ENCODE assay signal across 2 cellular contexts in the genomic region with DNA sequence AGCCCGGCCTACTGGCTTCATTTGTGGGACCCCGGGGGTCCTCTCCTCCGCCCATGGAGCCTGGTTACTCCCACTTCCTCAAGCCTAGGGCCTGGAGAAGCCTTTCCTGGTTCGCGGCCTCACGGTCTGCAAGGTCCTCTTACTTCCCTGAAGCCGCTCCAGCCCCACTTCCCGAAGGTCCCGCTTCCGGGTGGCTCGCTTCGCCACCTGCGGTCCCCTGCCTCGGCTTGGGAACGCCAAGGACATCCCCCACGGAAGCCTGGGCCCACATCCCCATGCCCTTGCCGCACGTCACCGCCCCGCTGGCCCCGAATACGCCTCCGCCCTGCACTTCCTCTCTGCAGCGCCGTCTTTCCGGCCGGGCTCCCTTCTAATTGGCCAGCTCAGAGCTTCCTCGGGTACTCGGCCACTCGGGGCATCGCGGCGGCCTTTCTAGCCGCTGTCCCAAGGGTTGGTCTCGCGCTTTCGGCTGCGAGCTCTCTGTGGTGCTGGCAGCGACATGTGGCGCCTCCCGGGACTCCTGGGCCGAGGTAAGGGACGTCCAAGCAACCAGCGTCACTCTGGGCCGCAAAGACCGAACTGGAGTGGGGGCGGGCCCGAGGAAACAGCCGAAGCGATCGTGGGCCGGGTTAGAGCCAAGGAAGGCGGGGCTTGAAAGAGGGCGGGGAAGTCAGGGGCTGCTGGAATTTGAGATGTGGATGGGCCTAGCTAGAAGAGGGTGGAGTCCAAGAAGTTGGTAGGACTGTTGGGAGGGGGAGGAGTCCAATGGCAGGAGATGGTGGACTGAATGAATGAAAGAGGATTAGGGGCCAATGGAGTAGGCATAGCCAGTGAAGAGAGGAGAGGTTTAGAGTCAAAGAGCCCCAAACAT.
A peak's percentile ranks its signal among the peaks of the same experiment; 100 is the strongest.
TF ChIP-seq lines count a peak whose summit lies in the region.

A gene with protein sequence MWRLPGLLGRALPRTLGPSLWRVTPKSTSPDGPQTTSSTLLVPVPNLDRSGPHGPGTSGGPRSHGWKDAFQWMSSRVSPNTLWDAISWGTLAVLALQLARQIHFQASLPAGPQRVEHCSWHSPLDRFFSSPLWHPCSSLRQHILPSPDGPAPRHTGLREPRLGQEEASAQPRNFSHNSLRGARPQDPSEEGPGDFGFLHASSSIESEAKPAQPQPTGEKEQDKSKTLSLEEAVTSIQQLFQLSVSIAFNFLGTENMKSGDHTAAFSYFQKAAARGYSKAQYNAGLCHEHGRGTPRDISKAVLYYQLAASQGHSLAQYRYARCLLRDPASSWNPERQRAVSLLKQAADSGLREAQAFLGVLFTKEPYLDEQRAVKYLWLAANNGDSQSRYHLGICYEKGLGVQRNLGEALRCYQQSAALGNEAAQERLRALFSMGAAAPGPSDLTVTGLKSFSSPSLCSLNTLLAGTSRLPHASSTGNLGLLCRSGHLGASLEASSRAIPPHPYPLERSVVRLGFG (plus strand): TSS at position 429 of the 871 bp plus-strand sequence. CDS start 71 bp downstream, at position 500.

TF ChIP-seq in IMR-90, 13 proteins besides CTCF, POLR2A, EP300 and RAD21 (continued from another document):
- TF ChIP-seq, protein P1, sequence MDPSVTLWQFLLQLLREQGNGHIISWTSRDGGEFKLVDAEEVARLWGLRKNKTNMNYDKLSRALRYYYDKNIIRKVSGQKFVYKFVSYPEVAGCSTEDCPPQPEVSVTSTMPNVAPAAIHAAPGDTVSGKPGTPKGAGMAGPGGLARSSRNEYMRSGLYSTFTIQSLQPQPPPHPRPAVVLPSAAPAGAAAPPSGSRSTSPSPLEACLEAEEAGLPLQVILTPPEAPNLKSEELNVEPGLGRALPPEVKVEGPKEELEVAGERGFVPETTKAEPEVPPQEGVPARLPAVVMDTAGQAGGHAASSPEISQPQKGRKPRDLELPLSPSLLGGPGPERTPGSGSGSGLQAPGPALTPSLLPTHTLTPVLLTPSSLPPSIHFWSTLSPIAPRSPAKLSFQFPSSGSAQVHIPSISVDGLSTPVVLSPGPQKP (IDR thresholded peaks at IDR 0.05; ENCODE audit: borderline replicate concordance, low read depth, low read length): no peak
- no peak for TF ChIP-seq RCOR1 (IDR thresholded peaks at IDR 0.05; ENCODE audit: insufficient replicate concordance, low read length)
- TF ChIP-seq CHD1 (IDR thresholded peaks at IDR 0.05; ENCODE audit: low read depth, low read length): no peak
- TF ChIP-seq, protein P2, sequence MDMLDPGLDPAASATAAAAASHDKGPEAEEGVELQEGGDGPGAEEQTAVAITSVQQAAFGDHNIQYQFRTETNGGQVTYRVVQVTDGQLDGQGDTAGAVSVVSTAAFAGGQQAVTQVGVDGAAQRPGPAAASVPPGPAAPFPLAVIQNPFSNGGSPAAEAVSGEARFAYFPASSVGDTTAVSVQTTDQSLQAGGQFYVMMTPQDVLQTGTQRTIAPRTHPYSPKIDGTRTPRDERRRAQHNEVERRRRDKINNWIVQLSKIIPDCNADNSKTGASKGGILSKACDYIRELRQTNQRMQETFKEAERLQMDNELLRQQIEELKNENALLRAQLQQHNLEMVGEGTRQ (IDR thresholded peaks at IDR 0.05; ENCODE audit: low read depth, low read length): no peak
- no peak for TF ChIP-seq NFE2L2 (IDR thresholded peaks at IDR 0.05; ENCODE audit: low read depth, low read length)
- TF ChIP-seq MAFK (IDR thresholded peaks at IDR 0.05; ENCODE audit: low read depth, low read length): no peak
- TF ChIP-seq CEBPB (IDR thresholded peaks at IDR 0.05; ENCODE audit: low read depth, low read length): no peak
- TF ChIP-seq BHLHE40 (IDR thresholded peaks at IDR 0.05; ENCODE audit: low read depth, low read length): no peak
- TF ChIP-seq MAZ (IDR thresholded peaks at IDR 0.05; ENCODE audit: borderline replicate concordance, low read depth, low read length): peak; percentile 52; the same call in 1 of the 2 replicates

TF ChIP-seq in PFSK-1, 5 proteins besides CTCF, POLR2A, EP300 and RAD21 (continued from another document):
- TF ChIP-seq, protein P3, sequence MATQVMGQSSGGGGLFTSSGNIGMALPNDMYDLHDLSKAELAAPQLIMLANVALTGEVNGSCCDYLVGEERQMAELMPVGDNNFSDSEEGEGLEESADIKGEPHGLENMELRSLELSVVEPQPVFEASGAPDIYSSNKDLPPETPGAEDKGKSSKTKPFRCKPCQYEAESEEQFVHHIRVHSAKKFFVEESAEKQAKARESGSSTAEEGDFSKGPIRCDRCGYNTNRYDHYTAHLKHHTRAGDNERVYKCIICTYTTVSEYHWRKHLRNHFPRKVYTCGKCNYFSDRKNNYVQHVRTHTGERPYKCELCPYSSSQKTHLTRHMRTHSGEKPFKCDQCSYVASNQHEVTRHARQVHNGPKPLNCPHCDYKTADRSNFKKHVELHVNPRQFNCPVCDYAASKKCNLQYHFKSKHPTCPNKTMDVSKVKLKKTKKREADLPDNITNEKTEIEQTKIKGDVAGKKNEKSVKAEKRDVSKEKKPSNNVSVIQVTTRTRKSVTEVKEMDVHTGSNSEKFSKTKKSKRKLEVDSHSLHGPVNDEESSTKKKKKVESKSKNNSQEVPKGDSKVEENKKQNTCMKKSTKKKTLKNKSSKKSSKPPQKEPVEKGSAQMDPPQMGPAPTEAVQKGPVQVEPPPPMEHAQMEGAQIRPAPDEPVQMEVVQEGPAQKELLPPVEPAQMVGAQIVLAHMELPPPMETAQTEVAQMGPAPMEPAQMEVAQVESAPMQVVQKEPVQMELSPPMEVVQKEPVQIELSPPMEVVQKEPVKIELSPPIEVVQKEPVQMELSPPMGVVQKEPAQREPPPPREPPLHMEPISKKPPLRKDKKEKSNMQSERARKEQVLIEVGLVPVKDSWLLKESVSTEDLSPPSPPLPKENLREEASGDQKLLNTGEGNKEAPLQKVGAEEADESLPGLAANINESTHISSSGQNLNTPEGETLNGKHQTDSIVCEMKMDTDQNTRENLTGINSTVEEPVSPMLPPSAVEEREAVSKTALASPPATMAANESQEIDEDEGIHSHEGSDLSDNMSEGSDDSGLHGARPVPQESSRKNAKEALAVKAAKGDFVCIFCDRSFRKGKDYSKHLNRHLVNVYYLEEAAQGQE (IDR thresholded peaks at IDR 0.05; ENCODE audit: insufficient read depth in 1 of 2, low read depth in 2 of 2, low read length in 2 of 2): no peak
